In genomic region chr12:56987551-56988053, GRCh38 we compare ENCODE assay signal across 8 cellular contexts. TPM values are rescaled to one million over a fixed set of nuclear protein-coding genes. Genes with fewer than 3 reads are reported as not detected.
A peak's percentile ranks its signal among the peaks of the same experiment; 100 is the strongest.
DNase-seq lines count a peak whose midpoint lies in the region; ATAC-seq lines count a peak whose summit lies in the region.

No MANE protein-coding gene starts in this region.

- H3K4me2 ChIP-seq in mesenchymal stem cell (ENCODE audit: low read length, poor library complexity, severe bottlenecking), result no peak overlapping the region

- no peak overlapping the region for H2BK15ac ChIP-seq in mesenchymal stem cell (ENCODE audit: low read depth, poor library complexity, severe bottlenecking)

- H4K91ac ChIP-seq in mesenchymal stem cell (ENCODE audit: low read length), result no peak overlapping the region

- no peaks in the 10 kb centered on the region for H3K36me3 ChIP-seq in effector memory CD4-positive, alpha-beta T cell (ENCODE audit: control insufficient read depth, insufficient read depth, low read length)
- no peaks in the 10 kb centered on the region for H3K36me3 ChIP-seq in mesenchymal stem cell (ENCODE audit: control insufficient read depth in 1 of 2, insufficient read depth in 2 of 2, low read depth in 1 of 2, low read length in 2 of 2)

- H3K79me1 ChIP-seq in mesenchymal stem cell (replicated peaks; ENCODE audit: low read length, poor library complexity, severe bottlenecking), result no peaks in the 10 kb centered on the region

- no peak overlapping the region for H2AFZ ChIP-seq in mesenchymal stem cell (ENCODE audit: low read depth, low read length)

- no peak overlapping the region for H3K4ac ChIP-seq in mesenchymal stem cell (ENCODE audit: low read depth in 1 of 2, low read length in 2 of 2)

- H4K8ac ChIP-seq in mesenchymal stem cell (ENCODE audit: low read length), result peak overlapping the region; percentile 10

- no peak overlapping the region for H2BK5ac ChIP-seq in mesenchymal stem cell (ENCODE audit: low read depth, low read length, poor library complexity, severe bottlenecking)

- H3K23ac ChIP-seq in mesenchymal stem cell (ENCODE audit: low read length in 2 of 2), result no peak overlapping the region

- in situ Hi-C loops in G401 (cut with HindIII; ENCODE audit: low sequenced_read_pairs), result loop anchor here (25.0 kb wide), 1 partner anchor 225 kb away; the partner anchor contains the start of genes HSD17B6 and PRIM1

- H3K18ac ChIP-seq in mesenchymal stem cell (ENCODE audit: low read depth in 1 of 2, low read length in 2 of 2), result no peak overlapping the region

- H3K4me3 ChIP-seq in effector memory CD4-positive, alpha-beta T cell (ENCODE audit: insufficient read depth, low read depth, low read length, poor library complexity, severe bottlenecking), result no peak overlapping the region
- H3K4me3 ChIP-seq in mesenchymal stem cell (ENCODE audit: insufficient read depth in 1 of 2, low read depth in 1 of 2, low read length in 2 of 2), result no peak overlapping the region

- H3K4me1 ChIP-seq in effector memory CD4-positive, alpha-beta T cell (ENCODE audit: control insufficient read depth, insufficient read depth, low read length, poor library complexity, severe bottlenecking), result peaks cover 5% of the 10 kb centered on the region
- peaks cover 2% of the 10 kb centered on the region for H3K4me1 ChIP-seq in mesenchymal stem cell (ENCODE audit: control insufficient read depth, insufficient read depth, low read depth, low read length)

- no peak overlapping the region for H2AK5ac ChIP-seq in mesenchymal stem cell (ENCODE audit: low read length, severe bottlenecking)

- H3K9ac ChIP-seq in mesenchymal stem cell (ENCODE audit: low read length), result no peak overlapping the region

- H3K14ac ChIP-seq in mesenchymal stem cell (ENCODE audit: low read length in 2 of 2), result peak overlapping the region in 1 of 2 experiments; percentile 70

- H3K27ac ChIP-seq in effector memory CD4-positive, alpha-beta T cell (ENCODE audit: insufficient read depth, low read length, poor library complexity, severe bottlenecking), result no peak overlapping the region
- no peak overlapping the region for H3K27ac ChIP-seq in mesenchymal stem cell (ENCODE audit: low read length, poor library complexity, severe bottlenecking)

- H3K27me3 ChIP-seq in effector memory CD4-positive, alpha-beta T cell (replicated peaks; ENCODE audit: control insufficient read depth, insufficient read depth, low read length, poor library complexity, severe bottlenecking), result no peaks in the 10 kb centered on the region
- peaks cover 9 to 25% of the 10 kb centered on the region in 2 experiments for H3K27me3 ChIP-seq in mesenchymal stem cell (ENCODE audit: control insufficient read depth in 1 of 2, insufficient read depth in 1 of 2, low read length in 2 of 2)

- H2BK12ac ChIP-seq in mesenchymal stem cell (ENCODE audit: low read length in 2 of 2), result peak overlapping the region in 1 of 2 experiments; percentile 71

- ATAC-seq in GM18517 (IDR thresholded peaks at IDR 0.05; ENCODE audit: unreplicated experiment), result no peak

- DNase-seq in G401 (ENCODE audit: low spot score) (peak; percentile 80), HT1080 (ENCODE audit: low read depth) (peak; percentile 72), NOMO-1 (lab: John Stamatoyannopoulos, UW; ENCODE audit: unreplicated experiment in 2 of 2) (peak; percentile 62 to 71), mesenchymal stem cell (peak; percentile 75)
- peak; percentile 90 for DNase-seq in activated CD8-positive, alpha-beta memory T cell treated with anti-CD3 and anti-CD28 coated beads for 24 hours
- peak; percentile 45 to 59 (median 47) for DNase-seq in effector memory CD4-positive, alpha-beta T cell
- peak; percentile 53 for DNase-seq in stimulated activated CD8-positive, alpha-beta memory T cell treated with anti-CD3 and anti-CD28 coated beads, Interleukin-15, amount 100 ng/mL, for 1 hour (ENCODE audit: low read depth)

- H2BK120ac ChIP-seq in mesenchymal stem cell (ENCODE audit: low read depth, low read length), result no peak overlapping the region

- WGBS in mesenchymal stem cell, result 29% methylated on average over 11 of the region's 11 CpGs

- no peaks in the 10 kb centered on the region for H3K9me3 ChIP-seq in effector memory CD4-positive, alpha-beta T cell (ENCODE audit: control insufficient read depth, low read length)
- H3K9me3 ChIP-seq in mesenchymal stem cell (ENCODE audit: control insufficient read depth, low read length), result no peaks in the 10 kb centered on the region

RNA-seq across cellular contexts. Expression of gene ZBTB39, which starts 18.7 kb away (rescaled TPM):
- total RNA-seq in G401 (2014; rRNA removed; shearing (Covaris generic)), result 5.3 and 9.1 TPM in 2 replicates
- 5.0 and 6.9 TPM in 2 replicates for total RNA-seq in HT1080 (2014; rRNA removed; shearing (Covaris generic))
- polyA plus RNA-seq in HT1080 (2015; cell fraction: cytosol; rRNA removed), result 5.0 and 6.0 TPM in 2 replicates
- polyA plus RNA-seq in HT1080 (2015; cell fraction: nucleus; rRNA removed), result 8.3 and 9.0 TPM in 2 replicates
- polyA plus RNA-seq in mesenchymal stem cell (2013, experiment 1 of 2), result 2.9 TPM
- polyA plus RNA-seq in mesenchymal stem cell (2013, experiment 2 of 2), result 3.0 TPM

RNA-seq across cellular contexts. Expression of gene TAC3, which starts 28.7 kb away (rescaled TPM):
- 0.85 TPM in 1 of 2 replicates, not detected in the other for total RNA-seq in G401 (2014; rRNA removed; shearing (Covaris generic))
- not detected in 2 replicates for total RNA-seq in HT1080 (2014; rRNA removed; shearing (Covaris generic))
- polyA plus RNA-seq in HT1080 (2015; cell fraction: cytosol; rRNA removed), result not detected in 2 replicates
- 0.66 TPM in 1 of 2 replicates, not detected in the other for polyA plus RNA-seq in HT1080 (2015; cell fraction: nucleus; rRNA removed)
- 1.3 TPM for polyA plus RNA-seq in mesenchymal stem cell (2013, experiment 1 of 2)
- polyA plus RNA-seq in mesenchymal stem cell (2013, experiment 2 of 2), result 0.96 TPM

RNA-seq across cellular contexts. Expression of gene RDH16, which starts 30.2 kb away (rescaled TPM):
- total RNA-seq in G401 (2014; rRNA removed; shearing (Covaris generic)), result not detected in 2 replicates
- total RNA-seq in HT1080 (2014; rRNA removed; shearing (Covaris generic)), result not detected in 2 replicates
- polyA plus RNA-seq in HT1080 (2015; cell fraction: cytosol; rRNA removed), result 0.07 TPM in 1 of 2 replicates, not detected in the other
- 0.07 and 0.18 TPM in 2 replicates for polyA plus RNA-seq in HT1080 (2015; cell fraction: nucleus; rRNA removed)
- polyA plus RNA-seq in mesenchymal stem cell (2013, experiment 1 of 2), result 0.04 TPM
- 0.03 TPM for polyA plus RNA-seq in mesenchymal stem cell (2013, experiment 2 of 2)

RNA-seq across cellular contexts. Expression of gene SDR9C7, which starts 53.4 kb away (rescaled TPM):
- total RNA-seq in G401 (2014; rRNA removed; shearing (Covaris generic)), result not detected in 2 replicates
- total RNA-seq in HT1080 (2014; rRNA removed; shearing (Covaris generic)), result not detected in 2 replicates
- polyA plus RNA-seq in HT1080 (2015; cell fraction: cytosol; rRNA removed), result 0.03 TPM in 1 of 2 replicates, not detected in the other
- polyA plus RNA-seq in HT1080 (2015; cell fraction: nucleus; rRNA removed), result not detected in 2 replicates
- polyA plus RNA-seq in mesenchymal stem cell (2013, experiment 1 of 2), result not detected
- polyA plus RNA-seq in mesenchymal stem cell (2013, experiment 2 of 2), result not detected
